In the genomic region with DNA sequence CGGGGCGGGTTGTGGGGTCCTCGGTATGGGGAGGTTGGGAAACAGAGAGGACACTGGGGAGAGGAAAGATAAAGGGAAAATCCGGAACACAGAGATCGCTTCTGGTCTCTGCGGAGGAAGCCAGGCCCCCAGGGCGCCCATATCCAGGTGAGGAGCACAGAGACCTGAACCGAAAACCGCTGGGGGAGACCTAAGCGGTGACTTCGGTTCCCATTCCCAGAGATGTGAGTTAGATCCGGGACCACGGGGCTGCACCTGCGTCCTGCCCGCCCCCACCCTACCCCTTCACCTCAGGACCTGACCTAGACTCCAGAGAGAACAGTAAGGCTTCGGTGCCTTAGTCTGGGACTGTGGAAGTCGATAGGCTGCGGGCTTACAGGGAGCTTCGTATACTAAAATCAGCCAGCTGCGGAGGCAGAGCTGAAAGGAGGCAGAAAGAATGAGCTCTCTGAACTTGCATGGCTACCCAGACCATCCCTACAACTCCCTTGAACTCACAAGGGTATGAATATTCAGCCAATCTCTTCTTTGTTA, we compare ENCODE assay signal across 8 cellular contexts. TPM values are rescaled to one million over a fixed set of nuclear protein-coding genes. Genes with fewer than 3 reads are reported as not detected.
DNase-seq lines count a peak whose midpoint lies in the region; ATAC-seq, FAIRE-seq and TF ChIP-seq lines count a peak whose summit lies in the region.

No MANE protein-coding gene starts in this region.

- peak overlapping the region; percentile 96 for H3K4me3 ChIP-seq in HEK293 (ENCODE audit: low read depth, low read length)
- H3K4me3 ChIP-seq in astrocyte (ENCODE audit: insufficient read depth, low read depth, low read length) = peak overlapping the region; percentile 96
- H3K4me3 ChIP-seq in keratinocyte (ENCODE audit: control insufficient read depth in 2 of 3, extremely low read depth in 1 of 3, insufficient read depth in 2 of 3, low read depth in 1 of 3, low read length in 3 of 3) = peak overlapping the region; percentile 70 to 94 (median 85)

- H2AFZ ChIP-seq in astrocyte (ENCODE audit: low read depth, low read length) (peak overlapping the region; percentile 69), keratinocyte (ENCODE audit: control insufficient read depth, low read length) (peak overlapping the region; percentile 93)

- peaks cover 20% of the 10 kb centered on the region for H3K4me1 Mint-ChIP-seq in astrocyte (ENCODE audit: low read depth, unreplicated experiment)

- CTCF ChIA-PET in HEK293 (lab: Yijun Ruan, JAX) = interaction anchor here (1.0 to 5.2 kb wide), 7 partner anchors 30 to 404 kb away, joined by 3 to 78 read pairs (median 22); no protein-coding TSS in a partner anchor

- H3K27ac Mint-ChIP-seq in astrocyte (ENCODE audit: unreplicated experiment) = peak overlapping the region; percentile 96

- ATAC-seq in stimulated activated naive CD8-positive, alpha-beta T cell treated with anti-CD3 and anti-CD28 coated beads, Interleukin-15, Interleukin-2, amounts not matched to agents 100 U/mL and 50 U/mL, for 24 hours = peak; percentile 45

- H3K27ac ChIP-seq in HEK293 (ENCODE audit: extremely low read depth, low read depth, low read length) (peak overlapping the region; percentile 98; the same call in 1 of the 2 replicates), astrocyte (ENCODE audit: low read depth, low read length) (peak overlapping the region; percentile 97), keratinocyte (ENCODE audit: control insufficient read depth, insufficient read depth, low read length) (peak overlapping the region; percentile 92)

- H3K79me2 ChIP-seq in astrocyte (ENCODE audit: insufficient read depth, low read length) (peaks cover 45% of the 10 kb centered on the region), keratinocyte (ENCODE audit: control insufficient read depth, insufficient read depth, low read length) (peaks cover 42% of the 10 kb centered on the region)

- H4K20me1 ChIP-seq in astrocyte (ENCODE audit: insufficient read depth, low read length) = peaks cover 45% of the 10 kb centered on the region
- peaks cover 4% of the 10 kb centered on the region for H4K20me1 ChIP-seq in keratinocyte (ENCODE audit: control insufficient read depth, extremely low read depth, insufficient read depth, low read length)

- H3K9me1 ChIP-seq in keratinocyte (ENCODE audit: control insufficient read depth, extremely low read depth, insufficient read depth, low read length) = no peaks in the 10 kb centered on the region

- peak; percentile 35 for DNase-seq in NCI-H2107 treated with DMSO at 0.1 percent for 48 hours (lab: John Stamatoyannopoulos, UW; ENCODE audit: unreplicated experiment)
- DNase-seq in NCI-H2107 (lab: John Stamatoyannopoulos, UW) = no peak
- DNase-seq in NAMALWA (ENCODE audit: low spot score) = peak; percentile 48
- no peak for DNase-seq in astrocyte (ENCODE audit: low read depth)
- DNase-seq in keratinocyte (ENCODE audit: low read depth, low spot score) = no peak
- DNase-seq in stimulated activated naive CD8-positive, alpha-beta T cell treated with anti-CD3 and anti-CD28 coated beads, Interleukin-15, Interleukin-2, amounts not matched to agents 100 U/mL and 50 U/mL, for 24 hours = no peak
- no peak for DNase-seq in stimulated activated CD4-positive, alpha-beta T cell treated with anti-CD3 and anti-CD28 coated beads, Interleukin-15, amount 100 ng/mL, for 24 hours

- peaks cover 2% of the 10 kb centered on the region for H3K36me3 Mint-ChIP-seq in astrocyte (ENCODE audit: low read depth, unreplicated experiment)

- peak overlapping the region; percentile 87 for H3K4me3 Mint-ChIP-seq in astrocyte (ENCODE audit: unreplicated experiment)

- POLR2A ChIA-PET in HEK293 (lab: Yijun Ruan, JAX) = interaction anchor here (1.0 to 1.2 kb wide), 3 partner anchors 78 to 305 kb away, joined by 3 to 5 read pairs (median 3); a partner anchor contains a TSS

- H3K27me3 Mint-ChIP-seq in astrocyte (ENCODE audit: low read depth, unreplicated experiment) = no peaks in the 10 kb centered on the region

- H3K27me3 ChIP-seq in astrocyte (ENCODE audit: insufficient read depth, low read length) = no peaks in the 10 kb centered on the region
- H3K27me3 ChIP-seq in keratinocyte (ENCODE audit: control insufficient read depth, extremely low read depth, insufficient read depth, low read length) = no peaks in the 10 kb centered on the region

- H3K9me3 Mint-ChIP-seq in astrocyte (ENCODE audit: unreplicated experiment) = no peaks in the 10 kb centered on the region

- H3K9me3 ChIP-seq in HEK293 (ENCODE audit: control insufficient read depth, insufficient read depth, low read depth, low read length) = no peaks in the 10 kb centered on the region
- H3K9me3 ChIP-seq in astrocyte (ENCODE audit: insufficient read depth, low read depth, low read length) = no peaks in the 10 kb centered on the region
- H3K9me3 ChIP-seq in keratinocyte (ENCODE audit: control insufficient read depth, low read depth, low read length) = no peaks in the 10 kb centered on the region

- H3K4me2 ChIP-seq in astrocyte (ENCODE audit: low read length) (peak overlapping the region; percentile 99), keratinocyte (ENCODE audit: control insufficient read depth, extremely low read depth, insufficient read depth, low read depth, low read length) (peak overlapping the region; percentile 86)

- H3K4me1 ChIP-seq in HEK293 (ENCODE audit: control insufficient read depth, insufficient read depth, low read length) = peaks cover 16% of the 10 kb centered on the region
- peaks cover 14% of the 10 kb centered on the region for H3K4me1 ChIP-seq in astrocyte (ENCODE audit: insufficient read depth, low read length)
- H3K4me1 ChIP-seq in keratinocyte (ENCODE audit: control insufficient read depth, extremely low read depth, insufficient read depth, low read length) = peaks cover 29% of the 10 kb centered on the region

- TF ChIP-seq CTCF in HEK293 (tag by site-specific recombination; IDR thresholded peaks at IDR 0.05) (no peak), astrocyte (IDR thresholded peaks at IDR 0.05; ENCODE audit: insufficient read depth, low read depth, low read length) (no peak), keratinocyte (optimal IDR thresholded peaks at IDR 0.05 in 1 of 3, IDR thresholded peaks at IDR 0.05 in 1 of 3, conservative IDR thresholded peaks at IDR 0.05 in 1 of 3; ENCODE audit: extremely low read depth in 1 of 3, insufficient read depth in 2 of 3, low read length in 3 of 3) (no peak)

- FAIRE-seq in astrocyte (lab: Jason Lieb, UNC) = no peak
- FAIRE-seq in keratinocyte (lab: Jason Lieb, UNC) = no peak

- dilution Hi-C loops in keratinocyte (cut with MboI; ENCODE audit: extremely low pct_ligation_motif_present, low sequenced_read_pairs) = no loop called here

- H3K36me3 ChIP-seq in HEK293 (ENCODE audit: control insufficient read depth in 2 of 2, insufficient read depth in 1 of 2, low read length in 2 of 2) (no peaks in the 10 kb centered on the region; a peak in 1 of 3 replicates), astrocyte (ENCODE audit: insufficient read depth, low read length) (no peaks in the 10 kb centered on the region), keratinocyte (ENCODE audit: control insufficient read depth in 2 of 2, extremely low read depth in 1 of 2, insufficient read depth in 2 of 2, low read length in 2 of 2) (no peaks in the 10 kb centered on the region)

- H3K9ac ChIP-seq in astrocyte (ENCODE audit: low read length) (peak overlapping the region; percentile 98), keratinocyte (ENCODE audit: control insufficient read depth, extremely low read depth, insufficient read depth, low read length) (peak overlapping the region; percentile 91)

TF ChIP-seq in HEK293, 187 proteins besides CTCF, POLR2A, EP300 and RAD21 (continues in another document):
- TF ChIP-seq, protein P1, sequence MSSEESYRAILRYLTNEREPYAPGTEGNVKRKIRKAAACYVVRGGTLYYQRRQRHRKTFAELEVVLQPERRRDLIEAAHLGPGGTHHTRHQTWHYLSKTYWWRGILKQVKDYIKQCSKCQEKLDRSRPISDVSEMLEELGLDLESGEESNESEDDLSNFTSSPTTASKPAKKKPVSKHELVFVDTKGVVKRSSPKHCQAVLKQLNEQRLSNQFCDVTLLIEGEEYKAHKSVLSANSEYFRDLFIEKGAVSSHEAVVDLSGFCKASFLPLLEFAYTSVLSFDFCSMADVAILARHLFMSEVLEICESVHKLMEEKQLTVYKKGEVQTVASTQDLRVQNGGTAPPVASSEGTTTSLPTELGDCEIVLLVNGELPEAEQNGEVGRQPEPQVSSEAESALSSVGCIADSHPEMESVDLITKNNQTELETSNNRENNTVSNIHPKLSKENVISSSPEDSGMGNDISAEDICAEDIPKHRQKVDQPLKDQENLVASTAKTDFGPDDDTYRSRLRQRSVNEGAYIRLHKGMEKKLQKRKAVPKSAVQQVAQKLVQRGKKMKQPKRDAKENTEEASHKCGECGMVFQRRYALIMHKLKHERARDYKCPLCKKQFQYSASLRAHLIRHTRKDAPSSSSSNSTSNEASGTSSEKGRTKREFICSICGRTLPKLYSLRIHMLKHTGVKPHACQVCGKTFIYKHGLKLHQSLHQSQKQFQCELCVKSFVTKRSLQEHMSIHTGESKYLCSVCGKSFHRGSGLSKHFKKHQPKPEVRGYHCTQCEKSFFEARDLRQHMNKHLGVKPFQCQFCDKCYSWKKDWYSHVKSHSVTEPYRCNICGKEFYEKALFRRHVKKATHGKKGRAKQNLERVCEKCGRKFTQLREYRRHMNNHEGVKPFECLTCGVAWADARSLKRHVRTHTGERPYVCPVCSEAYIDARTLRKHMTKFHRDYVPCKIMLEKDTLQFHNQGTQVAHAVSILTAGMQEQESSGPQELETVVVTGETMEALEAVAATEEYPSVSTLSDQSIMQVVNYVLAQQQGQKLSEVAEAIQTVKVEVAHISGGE (tag by site-specific recombination; conservative IDR thresholded peaks at IDR 0.05; ENCODE audit: low read depth) = peak; percentile 88; the same call in 1 of the 2 replicates

RNA-seq across cellular contexts. Expression of a gene that starts 0.5 kb away (rescaled TPM):
- total RNA-seq in astrocyte = 25.3 and 32.0 TPM in 2 replicates
- polyA plus RNA-seq in keratinocyte = 7.4 to 12.9 TPM (median 9.1 TPM) in 3 replicates
- 5.7 TPM for polyA plus RNA-seq in keratinocyte (2011; ENCODE audit: low read depth)
- polyA plus RNA-seq in keratinocyte (2011; cell fraction: cytosol; rRNA removed) = 4.4 and 9.3 TPM in 2 replicates
- polyA plus RNA-seq in keratinocyte (2011; cell fraction: nucleus; rRNA removed) = 13.6 and 18.2 TPM in 2 replicates
- 3.9 and 9.4 TPM in 2 replicates for polyA plus RNA-seq in keratinocyte (2012; ENCODE audit: low replicate concordance)
- polyA minus RNA-seq in keratinocyte = 5.1 to 26.1 TPM (median 6.5 TPM) in 3 replicates
- 8.6 TPM for polyA minus RNA-seq in keratinocyte (2011; cell fraction: cytosol; rRNA and poly(A)+ RNA removed)
- polyA minus RNA-seq in keratinocyte (2011; cell fraction: nucleus; rRNA and poly(A)+ RNA removed) = 14.9 and 37.3 TPM in 2 replicates

RNA-seq across cellular contexts. Expression of a gene that starts 50.5 kb away (rescaled TPM):
- not detected in 2 replicates for total RNA-seq in astrocyte
- polyA plus RNA-seq in keratinocyte = not detected in 3 replicates
- not detected for polyA plus RNA-seq in keratinocyte (2011; ENCODE audit: low read depth)
- polyA plus RNA-seq in keratinocyte (2011; cell fraction: cytosol; rRNA removed) = not detected in 2 replicates
- polyA plus RNA-seq in keratinocyte (2011; cell fraction: nucleus; rRNA removed) = not detected in 2 replicates
- not detected in 2 replicates for polyA plus RNA-seq in keratinocyte (2012; ENCODE audit: low replicate concordance)
- polyA minus RNA-seq in keratinocyte = not detected in 3 replicates
- polyA minus RNA-seq in keratinocyte (2011; cell fraction: cytosol; rRNA and poly(A)+ RNA removed) = not detected
- polyA minus RNA-seq in keratinocyte (2011; cell fraction: nucleus; rRNA and poly(A)+ RNA removed) = not detected in 2 replicates

Comparison
In these comparisons a context has a peak if more than half of its experiments do, and no peak if none do; other contexts are left out.
1. DNase-seq: peak in NCI-H2107 treated with DMSO at 0.1 percent for 48 hours (single experiment) and NAMALWA (single experiment); none in NCI-H2107 (single experiment), astrocyte (single experiment), keratinocyte (single experiment), stimulated activated naive CD8-positive, alpha-beta T cell treated with anti-CD3 and anti-CD28 coated beads, Interleukin-15, Interleukin-2, amounts not matched to agents 100 U/mL and 50 U/mL, for 24 hours (single experiment) and stimulated activated CD4-positive, alpha-beta T cell treated with anti-CD3 and anti-CD28 coated beads, Interleukin-15, amount 100 ng/mL, for 24 hours (single experiment).
2. Peak in every context shown above with its lines, with median percentiles within 50 percentile points of each other: H3K27ac ChIP-seq and H3K4me3 ChIP-seq.